29 cellular contexts compared by ENCODE assay signal in the genomic region with DNA sequence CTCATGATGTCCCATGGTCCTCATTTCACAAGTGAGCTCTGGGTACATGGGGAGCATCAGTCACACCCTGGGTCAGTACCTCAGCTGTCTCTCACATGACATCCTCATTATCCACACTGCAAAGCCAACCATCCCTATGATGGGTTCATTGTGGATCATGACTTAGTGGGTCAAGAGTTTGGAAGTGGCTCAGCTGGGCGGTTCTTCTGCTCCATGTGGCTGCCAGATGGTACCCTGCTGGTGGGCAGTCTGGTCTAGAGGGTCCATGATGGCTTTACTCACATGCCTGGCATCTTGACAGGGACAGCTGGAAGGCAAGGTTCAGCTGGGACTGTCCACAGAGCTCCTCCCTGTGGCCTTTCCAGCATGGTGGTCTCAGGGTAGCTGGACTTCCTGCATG. TPM values are rescaled to one million over a fixed set of nuclear protein-coding genes. Genes with fewer than 3 reads are reported as not detected.
"Had no signal": no experiment of that assay in that cellular context is flagged by ENCODE, and none has a peak within 500 bp of the region (broad histone marks: within the 10 kb centered on the region; RNA-seq: fewer than 3 reads in every experiment).

No MANE protein-coding gene starts in this region.

- H3K27me3 ChIP-seq: vagina had no signal

- H3K4me2 ChIP-seq: hepatocyte had no signal

- H3K36me3 Mint-ChIP-seq: mesothelial cell of epicardium; naive B cell; natural killer cell treated with Interleukin-12 subunit alpha and Interleukin-12 subunit beta and Interleukin-15 and Interleukin-18, amount 100 ng/mL, for 72 hours had no signal

- H3K9me3 ChIP-seq: thyroid gland, vagina had no signal

- H3K4me1 ChIP-seq: foreskin keratinocyte, left lung, parathyroid adenoma, thyroid gland, vagina had no signal

- H3K36me3 ChIP-seq: gastroesophageal sphincter, heart left ventricle, left lung, sigmoid colon, stomach, thyroid gland, vagina had no signal

- H2AFZ ChIP-seq: hepatocyte, parathyroid adenoma had no signal

- H3K79me2 ChIP-seq: hepatocyte, parathyroid adenoma had no signal

- ATAC-seq: esophagus mucosa; foreskin keratinocyte; gastroesophageal sphincter; heart left ventricle; left lung; mucosa of descending colon; natural killer cell treated with Interleukin-12 subunit alpha and Interleukin-12 subunit beta and Interleukin-15 and Interleukin-18, amount 100 ng/mL, for 72 hours; stimulated activated effector memory CD8-positive, alpha-beta T cell treated with anti-CD3 and anti-CD28 coated beads, Interleukin-12 subunit alpha, Interleukin-12 subunit beta, amount 100 ng/mL, for 72 hours had no signal

- H3K4me1 Mint-ChIP-seq: neural crest cell had no signal

- H3K9ac ChIP-seq: parathyroid adenoma had no signal

- FAIRE-seq: kidney had no signal

- H3K4me3 Mint-ChIP-seq: mesothelial cell of epicardium; naive B cell; natural killer cell treated with Interleukin-12 subunit alpha and Interleukin-12 subunit beta and Interleukin-15 and Interleukin-18, amount 100 ng/mL, for 72 hours; neural crest cell; stimulated activated effector memory CD8-positive, alpha-beta T cell treated with anti-CD3 and anti-CD28 coated beads, Interleukin-12 subunit alpha, Interleukin-12 subunit beta, amount 100 ng/mL, for 72 hours had no signal

- H3K27ac ChIP-seq: dorsolateral prefrontal cortex, epithelial cell of prostate, foreskin keratinocyte, gastroesophageal sphincter, heart left ventricle, hepatocyte, left lung, parathyroid adenoma, sigmoid colon, stomach, thyroid gland, vagina had no signal

- DNase-seq: dorsolateral prefrontal cortex; effector CD4-positive, alpha-beta T cell; foreskin keratinocyte; heart left ventricle; kidney; left lung; mesenchymal stem cell; mucosa of descending colon; naive B cell; sigmoid colon; stimulated activated CD4-positive, alpha-beta T cell treated with anti-CD3 and anti-CD28 coated beads, Interleukin-2, amount 100 ng/mL, for 24 hours; stimulated activated CD4-positive, alpha-beta T cell treated with anti-CD3 and anti-CD28 coated beads, Interleukin-4, amount 100 ng/mL, for 24 hours; stimulated activated naive CD4-positive, alpha-beta T cell treated with Interleukin-2 at 50 U/mL for 16 hours; stomach; thyroid gland; trophoblast cell had no signal

- H3K27ac Mint-ChIP-seq: mesothelial cell of epicardium; naive B cell; natural killer cell treated with Interleukin-12 subunit alpha and Interleukin-12 subunit beta and Interleukin-15 and Interleukin-18, amount 100 ng/mL, for 72 hours; progenitor cell of endocrine pancreas; stimulated activated effector memory CD8-positive, alpha-beta T cell treated with anti-CD3 and anti-CD28 coated beads, Interleukin-12 subunit alpha, Interleukin-12 subunit beta, amount 100 ng/mL, for 72 hours had no signal

- H3K9me3 Mint-ChIP-seq: naive B cell; natural killer cell treated with Interleukin-12 subunit alpha and Interleukin-12 subunit beta and Interleukin-15 and Interleukin-18, amount 100 ng/mL, for 72 hours; neural crest cell; stimulated activated effector memory CD8-positive, alpha-beta T cell treated with anti-CD3 and anti-CD28 coated beads, Interleukin-12 subunit alpha, Interleukin-12 subunit beta, amount 100 ng/mL, for 72 hours had no signal

- H3K4me3 ChIP-seq: dorsolateral prefrontal cortex, gastroesophageal sphincter, heart left ventricle, hepatocyte, left lung, mucosa of descending colon, sigmoid colon, stomach, thyroid gland, vagina had no signal

RNA-seq across cellular contexts. Expression of gene TMEM184A, which starts 33.0 kb away (rescaled TPM):
- total RNA-seq: natural killer cell treated with Interleukin-12 subunit alpha and Interleukin-12 subunit beta and Interleukin-15 and Interleukin-18, amount 100 ng/mL, for 72 hours; neural crest cell; skeletal muscle tissue; temporal lobe had no signal
